15 cellular contexts compared by ENCODE assay signal in the genomic region with DNA sequence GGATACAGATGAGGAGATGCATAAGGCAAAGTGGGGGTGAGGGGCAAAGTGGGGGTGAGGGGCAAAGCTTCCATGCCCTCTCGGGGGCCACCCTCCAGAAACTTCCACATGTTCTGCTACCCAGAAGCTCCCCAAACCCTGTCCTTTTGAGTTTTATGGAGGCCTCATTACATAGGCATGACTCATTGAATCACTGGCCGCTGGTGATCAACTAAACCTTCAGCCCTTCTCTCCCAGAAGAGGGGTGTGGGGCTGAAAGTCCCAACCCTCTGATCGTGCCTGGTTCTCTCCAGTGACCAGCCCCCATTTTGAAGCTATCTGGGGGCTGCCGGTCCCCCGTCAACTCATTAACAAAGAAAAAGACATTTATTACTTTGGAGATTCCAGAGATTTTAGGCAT. TPM values are rescaled to one million over a fixed set of nuclear protein-coding genes. Genes with fewer than 3 reads are reported as not detected.
DNase-seq lines count a peak whose midpoint lies in the region; TF ChIP-seq lines count a peak whose summit lies in the region.
"Had no signal": no experiment of that assay in that cellular context is flagged by ENCODE, and none has a peak within 500 bp of the region (broad histone marks: within the 10 kb centered on the region; RNA-seq: fewer than 3 reads in every experiment).

No MANE protein-coding gene starts in this region.

- WGBS in sigmoid colon, 2 donors, result 53 to 68% methylated on average over 5 of the region's 5 CpGs

- TF ChIP-seq CTCF in cardiac fibroblast (IDR thresholded peaks at IDR 0.05; ENCODE audit: low read depth, low read length), result no peak
- TF ChIP-seq CTCF in sigmoid colon (IDR thresholded peaks at IDR 0.05), result no peak

- H3K9me3 ChIP-seq in sigmoid colon, result no peaks in the 10 kb centered on the region
- H3K9me3 ChIP-seq: BE2C, pancreas had no signal

- intact Hi-C loops in sigmoid colon (cut with DNase I), result no loop called here

- no peak for TF ChIP-seq POLR2A in sigmoid colon (IDR thresholded peaks at IDR 0.05)

- no peak overlapping the region for H3K27ac Mint-ChIP-seq in immature natural killer cell
- H3K27ac Mint-ChIP-seq: activated CD4-positive, alpha-beta memory T cell treated with anti-CD3 and anti-CD28 coated beads, Interleukin-2, amount 10 ng/mL, durations not matched to agents 7 days and 5 days; activated T-helper 17 cell treated with anti-CD3 and anti-CD28 coated beads, Interleukin-2, amount 50 U/mL, for 72 hours had no signal

- DNase-seq in EL, result peak; percentile 82
- peak; percentile 49 for DNase-seq in NCI-H226
- peak; percentile 26 to 52 for DNase-seq in cardiac fibroblast (ENCODE audit: low read depth in 2 of 2)
- peak; percentile 9 for DNase-seq in myocyte (ENCODE audit: low read depth)
- DNase-seq in NCI-H2081 (lab: John Stamatoyannopoulos, UW), result no peak
- DNase-seq in immature natural killer cell, result no peak
- no peak for DNase-seq in OCI-M1 (lab: John Stamatoyannopoulos, UW)
- no peak for DNase-seq in sigmoid colon
- DNase-seq: activated CD4-positive, alpha-beta memory T cell treated with anti-CD3 and anti-CD28 coated beads, Interleukin-2, amount 10 ng/mL, durations not matched to agents 7 days and 5 days; anterior cingulate cortex; BE2C; midbrain; SHP77 treated with DMSO at 0.1 percent for 48 hours had no signal

- no peak overlapping the region for H3K4me3 ChIP-seq in cardiac fibroblast (replicated peaks in 1 of 2; ENCODE audit: low read depth in 2 of 2, low read length in 2 of 2)
- H3K4me3 ChIP-seq in sigmoid colon, result no peak overlapping the region
- H3K4me3 ChIP-seq: pancreas had no signal

- no peaks in the 10 kb centered on the region for H3K27me3 ChIP-seq in sigmoid colon
- H3K27me3 ChIP-seq: BE2C, pancreas had no signal

- H3K4me3 Mint-ChIP-seq in immature natural killer cell, result no peak overlapping the region
- H3K4me3 Mint-ChIP-seq: activated CD4-positive, alpha-beta memory T cell treated with anti-CD3 and anti-CD28 coated beads, Interleukin-2, amount 10 ng/mL, durations not matched to agents 7 days and 5 days; activated T-helper 17 cell treated with anti-CD3 and anti-CD28 coated beads, Interleukin-2, amount 50 U/mL, for 72 hours had no signal

- H3K27me3 Mint-ChIP-seq in immature natural killer cell (ENCODE audit: low read depth in 3 of 3), result peaks cover 7 to 18% (median 11%) of the 10 kb centered on the region in 3 donors
- H3K27me3 Mint-ChIP-seq: activated T-helper 17 cell treated with anti-CD3 and anti-CD28 coated beads, Interleukin-2, amount 50 U/mL, for 72 hours had no signal

- no peak overlapping the region for H3K27ac ChIP-seq in sigmoid colon
- H3K27ac ChIP-seq: pancreas had no signal

- no peaks in the 10 kb centered on the region for H3K4me1 ChIP-seq in sigmoid colon
- H3K4me1 ChIP-seq: BE2C, pancreas had no signal

- peaks cover under 1 to 6% (median 6%) of the 10 kb centered on the region in 3 donors for H3K36me3 Mint-ChIP-seq in immature natural killer cell

- H3K36me3 ChIP-seq in sigmoid colon, result no peaks in the 10 kb centered on the region
- H3K36me3 ChIP-seq: BE2C, pancreas had no signal

- H3K9me3 Mint-ChIP-seq in immature natural killer cell, result no peaks in the 10 kb centered on the region
- H3K9me3 Mint-ChIP-seq: activated CD4-positive, alpha-beta memory T cell treated with anti-CD3 and anti-CD28 coated beads, Interleukin-2, amount 10 ng/mL, durations not matched to agents 7 days and 5 days; activated T-helper 17 cell treated with anti-CD3 and anti-CD28 coated beads, Interleukin-2, amount 50 U/mL, for 72 hours had no signal

- no peak for TF ChIP-seq EP300 in sigmoid colon (IDR thresholded peaks at IDR 0.05)

- peaks cover 43 to 44% of the 10 kb centered on the region in 2 donors for H3K4me1 Mint-ChIP-seq in immature natural killer cell

RNA-seq across cellular contexts. Expression of a gene that starts 27.5 kb away (rescaled TPM):
- total RNA-seq in myocyte, result 23.1 and 26.4 TPM in 2 replicates
- 66.3 TPM for polyA plus RNA-seq in myocyte (2012)
- polyA plus RNA-seq in immature natural killer cell, result 10 to 100 TPM; 68.2 to 81.9 (median 81.8) TPM
- 10 to 100 TPM; 25.2 to 43.9 (median 33.8) TPM for total RNA-seq in sigmoid colon
- polyA plus RNA-seq in sigmoid colon, result 10 to 100 TPM; 42.9 to 51.8 (median 43.2) TPM

RNA-seq across cellular contexts. Expression of a gene that starts 49.8 kb away (rescaled TPM):
- total RNA-seq in myocyte (0.78 and 1.6 TPM in 2 replicates), sigmoid colon (under 1 TPM; under 0.01 to 0.83 (median 0.29) TPM)
- polyA plus RNA-seq in myocyte (2012), result 0.32 TPM
- polyA plus RNA-seq in immature natural killer cell (under 1 TPM in 2 of 3 donors, not detected in 1; 0.20 to 0.47 TPM), sigmoid colon (1 to 10 TPM in 1 of 3 donors, under 1 TPM in 1, not detected in 1; 0.69 to 3.5 TPM)
- polyA plus RNA-seq: pancreas had no signal

Comparison
In these comparisons a context has a peak if more than half of its experiments do, and no peak if none do; other contexts are left out.
1. DNase-seq: peak in EL (single experiment), NCI-H226 (single experiment), cardiac fibroblast (2 of 2) and myocyte (single experiment); none in NCI-H2081 (0 of 2), immature natural killer cell (0 of 3), OCI-M1 (single experiment) and sigmoid colon (single experiment).